ENCODE assay signal across 20 cellular contexts in genomic region chr2:223669453-223670225, GRCh38.
DNase-seq lines count a peak whose midpoint lies in the region; ATAC-seq and TF ChIP-seq lines count a peak whose summit lies in the region.
"Had no signal": no experiment of that assay in that cellular context is flagged by ENCODE, and none has a peak within 500 bp of the region (broad histone marks: within the 10 kb centered on the region; RNA-seq: fewer than 3 reads in every experiment).

No MANE protein-coding gene starts in this region.

- no peaks in the 10 kb centered on the region for H3K79me2 ChIP-seq in mammary epithelial cell (ENCODE audit: insufficient read depth, low read length)

- no peaks in the 10 kb centered on the region for H4K20me1 ChIP-seq in mammary epithelial cell (ENCODE audit: insufficient read depth, low read length)

- dilution Hi-C loops in mammary epithelial cell (cut with HindIII; ENCODE audit: low sequenced_read_pairs): no loop called here

- DNase-seq in EL (peak; percentile 48), MV-4-11 (lab: John Stamatoyannopoulos, UW) (peak; percentile 65), mammary epithelial cell (peak; percentile 35), lower lobe of right lung (no peak), H7 (no peak), Calu3 (no peak), cerebellum (ENCODE audit: low spot score) (no peak), NK-92 (lab: John Stamatoyannopoulos, UW; ENCODE audit: unreplicated experiment) (no peak)
- DNase-seq: adrenal gland; heart left ventricle; NCI-H2081 treated with DMSO at 0.1 percent for 48 hours; NCI-H526 treated with DMSO at 0.1 percent for 48 hours; nucleus accumbens; stimulated activated CD4-positive, alpha-beta T cell treated with anti-CD3 and anti-CD28 coated beads, Interleukin-4, amount 100 ng/mL, for 1 hour; testis had no signal

- TF ChIP-seq CTCF in mammary epithelial cell (conservative IDR thresholded peaks at IDR 0.05 in 1 of 2, IDR thresholded peaks at IDR 0.05 in 1 of 2; ENCODE audit: extremely low read depth in 1 of 2, insufficient read depth in 1 of 2, low read depth in 1 of 2, low read length in 2 of 2) (no peak), lower lobe of right lung (IDR thresholded peaks at IDR 0.05) (no peak), Calu3 (IDR thresholded peaks at IDR 0.05; ENCODE audit: unreplicated experiment) (no peak)

- no peak overlapping the region for H2AFZ ChIP-seq in mammary epithelial cell (ENCODE audit: low read depth, low read length)

- in situ Hi-C loops in mammary epithelial cell (cut with MboI; ENCODE audit: low sequenced_read_pairs in 2 of 2): no loop called here

- peaks cover 4% of the 10 kb centered on the region for H3K36me3 Mint-ChIP-seq in Calu3 (ENCODE audit: insufficient read depth, unreplicated experiment)

- BruUV-seq in mammary epithelial cell (replicated peaks; lab: Mats Ljungman, UMichigan) (no TSS peak), Calu3 (replicated peaks; lab: Mats Ljungman, UMichigan) (no TSS peak)

- no peak overlapping the region for H3K9ac ChIP-seq in mammary epithelial cell (ENCODE audit: insufficient read depth, low read length)

- H3K27ac Mint-ChIP-seq in Calu3 (ENCODE audit: unreplicated experiment): no peak overlapping the region
- H3K27ac Mint-ChIP-seq: activated T-helper 2 cell treated with anti-CD3 and anti-CD28 coated beads, Interferon-gamma antibody, Interleukin-2, Interleukin-4, amounts not matched to agents 10 μg/mL and 5 μg/mL and 100 μg/mL, durations not matched to agents 14 hours and 24 hours and 36 hours; T-helper 1 cell treated with Interleukin-12 subunit alpha and Interleukin-12 subunit beta and Interleukin-4 antibody, amounts not matched to agents 30 μg/mL and 1 μg/mL, for 36 hours had no signal

- H3K9me3 ChIP-seq in mammary epithelial cell (replicated peaks; ENCODE audit: insufficient read depth, low read length) (no peaks in the 10 kb centered on the region), lower lobe of right lung (no peaks in the 10 kb centered on the region)
- H3K9me3 ChIP-seq: adrenal gland, HAP-1, heart left ventricle, testis had no signal

- H3K27me3 ChIP-seq in mammary epithelial cell (ENCODE audit: insufficient read depth, low read length) (no peaks in the 10 kb centered on the region), lower lobe of right lung (ENCODE audit: low read depth) (no peaks in the 10 kb centered on the region), H7 (ENCODE audit: control insufficient read depth, insufficient read depth, low read length) (no peaks in the 10 kb centered on the region)
- H3K27me3 ChIP-seq: adrenal gland, heart left ventricle, testis had no signal

- H3K4me3 ChIP-seq in mammary epithelial cell (replicated peaks in 1 of 3; ENCODE audit: insufficient read depth in 1 of 3, low read depth in 2 of 3, low read length in 3 of 3) (no peak overlapping the region), lower lobe of right lung (no peak overlapping the region), H7 (ENCODE audit: insufficient read depth, low read depth, low read length) (no peak overlapping the region)
- H3K4me3 ChIP-seq: adrenal gland, coronary artery, HAP-1, heart left ventricle, testis had no signal

- H3K4me1 Mint-ChIP-seq in Calu3 (ENCODE audit: low read depth, unreplicated experiment): peaks cover 10% of the 10 kb centered on the region

- no peaks in the 10 kb centered on the region for H3K27me3 Mint-ChIP-seq in Calu3 (ENCODE audit: unreplicated experiment)

- H3K4me2 ChIP-seq in mammary epithelial cell (ENCODE audit: insufficient read depth, low read depth, low read length): no peak overlapping the region

- intact Hi-C loops in mammary epithelial cell (cut with micrococcal nuclease): loop anchor here (5.0 to 10.0 kb wide), 2 partner anchors 205 to 697 kb away; no protein-coding TSS in a partner anchor
- intact Hi-C loops in lower lobe of right lung (cut with DNase I): no loop called here
- intact Hi-C loops in Calu3 (cut with micrococcal nuclease; ENCODE audit: unreplicated experiment): loop anchor here (10.0 kb wide), 1 partner anchor 215 kb away; no protein-coding TSS in a partner anchor

- H3K36me3 ChIP-seq in mammary epithelial cell (ENCODE audit: insufficient read depth, low read length) (no peaks in the 10 kb centered on the region), lower lobe of right lung (no peaks in the 10 kb centered on the region), H7 (replicated peaks; ENCODE audit: control insufficient read depth, insufficient read depth, low read length) (no peaks in the 10 kb centered on the region)
- H3K36me3 ChIP-seq: adrenal gland, HAP-1, heart left ventricle had no signal

- no peaks in the 10 kb centered on the region for H3K9me3 Mint-ChIP-seq in Calu3 (ENCODE audit: low read depth, unreplicated experiment)
- H3K9me3 Mint-ChIP-seq: activated T-helper 2 cell treated with anti-CD3 and anti-CD28 coated beads, Interferon-gamma antibody, Interleukin-2, Interleukin-4, amounts not matched to agents 10 μg/mL and 5 μg/mL and 100 μg/mL, durations not matched to agents 14 hours and 24 hours and 36 hours; T-helper 1 cell treated with Interleukin-12 subunit alpha and Interleukin-12 subunit beta and Interleukin-4 antibody, amounts not matched to agents 30 μg/mL and 1 μg/mL, for 36 hours had no signal

- H3K4me1 ChIP-seq in mammary epithelial cell (ENCODE audit: insufficient read depth, low read length): no peaks in the 10 kb centered on the region
- no peaks in the 10 kb centered on the region for H3K4me1 ChIP-seq in lower lobe of right lung
- H3K4me1 ChIP-seq: adrenal gland, heart left ventricle, testis had no signal

- WGBS in mammary epithelial cell (ENCODE audit: low coverage, missing lambda C conversion rate): 81% methylated on average over 6 of the region's 8 CpGs

- CTCF ChIA-PET in mammary epithelial cell (lab: Charles Lee; ENCODE audit: low non-redundant PET): no interaction called here
- CTCF ChIA-PET in Calu3 (lab: Charles Lee): no interaction called here

- no peak overlapping the region for H3K4me3 Mint-ChIP-seq in Calu3 (ENCODE audit: low read depth, unreplicated experiment)
- H3K4me3 Mint-ChIP-seq: T-helper 1 cell treated with Interleukin-12 subunit alpha and Interleukin-12 subunit beta and Interleukin-4 antibody, amounts not matched to agents 30 μg/mL and 1 μg/mL, for 36 hours had no signal

- ATAC-seq in lower lobe of right lung: peak; percentile 62 to 77
- ATAC-seq: heart left ventricle had no signal

- H3K27ac ChIP-seq in mammary epithelial cell (ENCODE audit: insufficient read depth, low read depth, low read length) (no peak overlapping the region), lower lobe of right lung (no peak overlapping the region)
- H3K27ac ChIP-seq: adrenal gland, coronary artery, heart left ventricle, RWPE1, testis had no signal

Comparison
In these comparisons a context has a peak if more than half of its experiments do, and no peak if none do; other contexts are left out.
1. DNase-seq: peak in EL (single experiment), MV-4-11 (single experiment) and mammary epithelial cell (single experiment); none in lower lobe of right lung (single experiment), H7 (single experiment), Calu3 (single experiment), cerebellum (single experiment) and NK-92 (single experiment).